8 cellular contexts compared by ENCODE assay signal in the genomic region with DNA sequence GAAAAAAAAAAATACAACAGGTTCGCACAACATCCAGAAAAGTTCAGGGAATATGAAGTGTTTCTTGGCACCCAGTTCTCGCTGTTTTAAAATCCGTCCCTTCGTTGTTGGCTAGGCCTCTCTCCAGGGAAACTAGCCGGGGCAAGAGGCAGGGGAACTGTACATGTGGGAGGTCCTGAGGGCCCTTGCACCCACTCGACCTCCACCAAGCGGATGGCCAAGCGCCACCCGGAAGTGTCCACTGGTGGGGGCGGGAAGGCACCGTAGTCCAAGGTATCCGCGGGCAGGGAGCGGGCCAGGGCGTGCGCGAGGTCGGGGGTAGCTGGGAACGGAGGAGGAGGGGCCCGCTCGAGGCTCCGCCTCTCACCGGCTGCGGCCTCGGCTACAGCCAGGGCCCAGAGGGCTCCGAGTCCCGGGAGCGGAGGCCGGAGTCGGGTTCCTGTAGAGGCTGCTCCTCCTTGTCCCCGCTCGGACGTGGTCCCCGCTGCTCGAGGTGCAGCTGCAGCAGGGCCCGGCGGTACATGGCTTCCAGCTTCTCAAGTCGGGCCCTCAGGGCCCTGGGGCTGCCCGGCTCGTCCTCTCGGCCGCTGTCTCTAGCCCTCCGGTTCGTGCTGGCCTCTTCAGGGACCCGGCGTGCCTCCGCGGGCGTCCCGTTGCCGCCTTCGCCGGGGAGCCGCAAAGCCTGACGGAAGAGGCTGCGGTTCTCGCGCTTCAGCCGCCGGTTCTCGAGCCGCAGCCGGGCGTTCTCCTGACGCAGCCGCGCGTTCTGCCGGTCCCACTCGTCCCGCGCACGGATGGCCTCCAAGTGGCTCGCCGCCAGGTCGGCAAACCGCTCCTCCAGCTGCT. TPM values are rescaled to one million over a fixed set of nuclear protein-coding genes. Genes with fewer than 3 reads are reported as not detected.
DNase-seq lines count a peak whose midpoint lies in the region; ATAC-seq and TF ChIP-seq lines count a peak whose summit lies in the region.

No MANE protein-coding gene starts in this region.

- H3K4me3 ChIP-seq in mammary epithelial cell (replicated peaks in 1 of 3; ENCODE audit: insufficient read depth in 1 of 3, low read depth in 2 of 3, low read length in 3 of 3) (peak overlapping the region; percentile 51 to 91 (median 83)), iPS DF 6.9 (ENCODE audit: low read length) (peak overlapping the region; percentile 67; the same call in 1 of the 2 replicates), retinal pigment epithelial cell (ENCODE audit: low read length) (peak overlapping the region; percentile 63)

- H3K9me3 ChIP-seq in mammary epithelial cell (replicated peaks; ENCODE audit: insufficient read depth, low read length): no peaks in the 10 kb centered on the region
- no peaks in the 10 kb centered on the region for H3K9me3 ChIP-seq in iPS DF 6.9 (ENCODE audit: control insufficient read depth, insufficient read depth, low read length)

- H3K36me3 ChIP-seq in mammary epithelial cell (ENCODE audit: insufficient read depth, low read length) (no peaks in the 10 kb centered on the region), iPS DF 6.9 (ENCODE audit: control insufficient read depth, insufficient read depth, low read length) (no peaks in the 10 kb centered on the region)

- peak overlapping the region; percentile 68 for H3K9ac ChIP-seq in mammary epithelial cell (ENCODE audit: insufficient read depth, low read length)

- no peak for TF ChIP-seq CTCF in mammary epithelial cell (conservative IDR thresholded peaks at IDR 0.05 in 1 of 2, IDR thresholded peaks at IDR 0.05 in 1 of 2; ENCODE audit: extremely low read depth in 1 of 2, insufficient read depth in 1 of 2, low read depth in 1 of 2, low read length in 2 of 2)
- TF ChIP-seq CTCF in retinal pigment epithelial cell (conservative IDR thresholded peaks at IDR 0.05; ENCODE audit: low read depth, low read length): no peak

- intact Hi-C loops in mammary epithelial cell (cut with micrococcal nuclease): no loop called here

- dilution Hi-C loops in mammary epithelial cell (cut with HindIII; ENCODE audit: low sequenced_read_pairs): no loop called here

- DNase-seq in GM04504 (ENCODE audit: low read depth): peak; percentile 55
- peak; percentile 87 for DNase-seq in NCI-H82 (lab: John Stamatoyannopoulos, UW)
- DNase-seq in mammary epithelial cell: peak; percentile 69
- peak; percentile 33 for DNase-seq in iPS DF 6.9 (ENCODE audit: low read depth, low spot score)
- DNase-seq in retinal pigment epithelial cell (ENCODE audit: low read depth): no peak

- H3K27me3 ChIP-seq in mammary epithelial cell (ENCODE audit: insufficient read depth, low read length) (no peaks in the 10 kb centered on the region), iPS DF 6.9 (ENCODE audit: control insufficient read depth, insufficient read depth, low read length) (no peaks in the 10 kb centered on the region)

- under 1% methylated on average over 17 of the region's 77 CpGs for WGBS in mammary epithelial cell (ENCODE audit: low coverage, missing lambda C conversion rate)
- WGBS in iPS DF 6.9 (ENCODE audit: insufficient coverage, insufficient read length): no CpG with 5 or more reads among the region's 77 CpGs

- ATAC-seq in HG02798 (IDR thresholded peaks at IDR 0.05; ENCODE audit: poor library complexity, unreplicated experiment) (peak; percentile 70), GM21447 (IDR thresholded peaks at IDR 0.05; ENCODE audit: unreplicated experiment) (no peak), GM18520 (IDR thresholded peaks at IDR 0.05; ENCODE audit: unreplicated experiment) (no peak)

- CTCF ChIA-PET in mammary epithelial cell (lab: Charles Lee; ENCODE audit: low non-redundant PET): interaction anchor here (0.6 kb wide), 1 partner anchor 649 kb away, joined by 4 read pairs; no protein-coding TSS in a partner anchor

- peak overlapping the region; percentile 81 for H2AFZ ChIP-seq in mammary epithelial cell (ENCODE audit: low read depth, low read length)

- no peaks in the 10 kb centered on the region for H4K20me1 ChIP-seq in mammary epithelial cell (ENCODE audit: insufficient read depth, low read length)

- no peaks in the 10 kb centered on the region for H3K79me2 ChIP-seq in mammary epithelial cell (ENCODE audit: insufficient read depth, low read length)

- H3K27ac ChIP-seq in mammary epithelial cell (ENCODE audit: insufficient read depth, low read depth, low read length) (peak overlapping the region; percentile 36), iPS DF 6.9 (ENCODE audit: low read length) (no peak overlapping the region)

- H3K4me2 ChIP-seq in mammary epithelial cell (ENCODE audit: insufficient read depth, low read depth, low read length): peak overlapping the region; percentile 76

- in situ Hi-C loops in mammary epithelial cell (cut with MboI; ENCODE audit: low sequenced_read_pairs in 2 of 2): no loop called here

- peaks cover 12% of the 10 kb centered on the region for H3K4me1 ChIP-seq in mammary epithelial cell (ENCODE audit: insufficient read depth, low read length)
- H3K4me1 ChIP-seq in iPS DF 6.9 (ENCODE audit: control insufficient read depth, insufficient read depth, low read length): no peaks in the 10 kb centered on the region; the same call in 1 of the 2 replicates

- TSS peak; percentile 74 for BruUV-seq in mammary epithelial cell (replicated peaks; lab: Mats Ljungman, UMichigan)

RNA-seq across cellular contexts. Expression of a gene that starts 0.7 kb away (rescaled TPM):
- 10 to 100 TPM in 1 of 2 donors, 1 to 10 TPM in 1; 7.5 to 13.8 TPM for total RNA-seq in mammary epithelial cell
- 4.6 TPM for polyA plus RNA-seq in mammary epithelial cell
- polyA minus RNA-seq in mammary epithelial cell: 8.9 TPM
